15 cellular contexts compared by ENCODE assay signal in the genomic region with DNA sequence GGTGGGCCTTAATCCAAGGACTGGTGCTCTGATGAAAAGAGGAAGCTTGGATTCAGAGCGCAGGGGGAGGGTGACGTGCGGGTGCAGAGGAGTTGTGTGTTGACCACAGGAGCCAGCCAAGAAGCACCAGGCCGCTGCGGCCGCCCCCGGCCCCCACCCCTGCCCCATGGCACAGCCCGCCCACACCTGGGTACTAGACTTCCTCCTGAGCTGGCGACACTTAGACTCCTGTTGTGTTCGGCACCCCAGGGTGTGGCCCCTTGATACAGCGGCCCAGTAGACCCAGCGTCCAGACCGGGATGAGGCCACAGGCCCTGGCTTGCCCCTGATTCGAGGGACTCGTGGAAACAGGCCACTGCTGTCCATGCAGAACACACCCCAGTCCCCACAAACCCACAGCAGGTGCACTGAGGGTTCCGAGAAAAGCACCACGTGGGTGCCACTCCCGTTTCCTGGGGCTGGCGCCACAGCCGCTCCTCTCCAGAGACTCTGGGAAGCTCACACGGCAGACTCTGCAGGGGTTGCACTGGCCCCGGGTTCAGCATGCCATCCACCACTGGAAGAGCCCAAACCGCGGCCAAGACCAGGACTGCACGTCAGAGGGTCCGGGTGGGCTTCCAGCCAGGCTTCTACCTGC. TPM values are rescaled to one million over a fixed set of nuclear protein-coding genes. Genes with fewer than 3 reads are reported as not detected.
DNase-seq lines count a peak whose midpoint lies in the region; ATAC-seq, FAIRE-seq and TF ChIP-seq lines count a peak whose summit lies in the region.
"Had no signal": no experiment of that assay in that cellular context is flagged by ENCODE, and none has a peak within 500 bp of the region (broad histone marks: within the 10 kb centered on the region; RNA-seq: fewer than 3 reads in every experiment).

No MANE protein-coding gene starts in this region.

- no peak for TF ChIP-seq POLR2A in GM12892 (IDR thresholded peaks at IDR 0.05; ENCODE audit: low read depth, low read length)

- H3K27me3 Mint-ChIP-seq in activated CD4-positive, alpha-beta T cell treated with anti-CD3 and anti-CD28 coated beads for 36 hours = no peaks in the 10 kb centered on the region
- H3K27me3 Mint-ChIP-seq in T-helper 17 cell = no peaks in the 10 kb centered on the region

- peak overlapping the region; percentile 73 for H3K27ac Mint-ChIP-seq in activated CD4-positive, alpha-beta T cell treated with anti-CD3 and anti-CD28 coated beads for 36 hours
- H3K27ac Mint-ChIP-seq in T-helper 17 cell = peak overlapping the region; percentile 93
- peak overlapping the region; percentile 63 for H3K27ac Mint-ChIP-seq in stimulated activated effector memory CD8-positive, alpha-beta T cell treated with anti-CD3 and anti-CD28 coated beads, Interleukin-12 subunit alpha, Interleukin-12 subunit beta, amount 100 ng/mL, for 72 hours

- POLR2A ChIA-PET in activated CD4-positive, alpha-beta T cell treated with anti-CD3 and anti-CD28 coated beads for 36 hours (lab: Charles Lee) = interaction anchor here (0.6 kb wide), 1 partner anchor 12 kb away, joined by 3 read pairs; no protein-coding TSS in a partner anchor

- no peak for TF ChIP-seq CTCF in ascending aorta (IDR thresholded peaks at IDR 0.05)

- ATAC-seq in activated CD4-positive, alpha-beta T cell treated with anti-CD3 and anti-CD28 coated beads for 36 hours = peak; percentile 34
- peak; percentile 55 for ATAC-seq in T-helper 17 cell
- ATAC-seq in stimulated activated effector memory CD8-positive, alpha-beta T cell treated with anti-CD3 and anti-CD28 coated beads, Interleukin-12 subunit alpha, Interleukin-12 subunit beta, amount 100 ng/mL, for 72 hours = peak; percentile 18
- ATAC-seq: HCT116, left lobe of liver, Panc1 had no signal

- peak; percentile 49 for DNase-seq in activated CD4-positive, alpha-beta T cell treated with anti-CD3 and anti-CD28 coated beads for 36 hours
- no peak for DNase-seq in activated CD4-positive, alpha-beta T cell treated with anti-CD3 and anti-CD28 coated beads for 48 hours
- no peak for DNase-seq in T-helper 17 cell
- DNase-seq in effector memory CD4-positive, alpha-beta T cell = no peak
- DNase-seq in stimulated activated effector memory CD8-positive, alpha-beta T cell treated with anti-CD3 and anti-CD28 coated beads, Interleukin-12 subunit alpha, Interleukin-12 subunit beta, amount 100 ng/mL, for 72 hours (ENCODE audit: low spot score in 2 of 2) = no peak
- DNase-seq in ascending aorta (ENCODE audit: low spot score in 2 of 2) = no peak
- no peak for DNase-seq in T-helper 9 cell
- no peak for DNase-seq in GM12892 (ENCODE audit: insufficient read length)
- DNase-seq: NCI-H1105 treated with DMSO at 0.1 percent for 48 hours, retina had no signal

- no peaks in the 10 kb centered on the region for H3K9me3 ChIP-seq in T-helper 17 cell (ENCODE audit: control insufficient read depth, low read length, poor library complexity, severe bottlenecking)
- no peaks in the 10 kb centered on the region for H3K9me3 ChIP-seq in effector memory CD4-positive, alpha-beta T cell (ENCODE audit: control insufficient read depth, low read length)
- no peaks in the 10 kb centered on the region for H3K9me3 ChIP-seq in ascending aorta

- no peaks in the 10 kb centered on the region for H3K27me3 ChIP-seq in effector memory CD4-positive, alpha-beta T cell (replicated peaks; ENCODE audit: control insufficient read depth, insufficient read depth, low read length, poor library complexity, severe bottlenecking)
- H3K27me3 ChIP-seq in ascending aorta = peaks cover 5% of the 10 kb centered on the region

- no peaks in the 10 kb centered on the region for H3K9me3 Mint-ChIP-seq in activated CD4-positive, alpha-beta T cell treated with anti-CD3 and anti-CD28 coated beads for 36 hours (ENCODE audit: low read depth)
- no peaks in the 10 kb centered on the region for H3K9me3 Mint-ChIP-seq in stimulated activated effector memory CD8-positive, alpha-beta T cell treated with anti-CD3 and anti-CD28 coated beads, Interleukin-12 subunit alpha, Interleukin-12 subunit beta, amount 100 ng/mL, for 72 hours

- H3K4me1 Mint-ChIP-seq in activated CD4-positive, alpha-beta T cell treated with anti-CD3 and anti-CD28 coated beads for 36 hours = peaks cover 32% of the 10 kb centered on the region
- peaks cover 34% of the 10 kb centered on the region for H3K4me1 Mint-ChIP-seq in T-helper 17 cell
- H3K4me1 Mint-ChIP-seq in stimulated activated effector memory CD8-positive, alpha-beta T cell treated with anti-CD3 and anti-CD28 coated beads, Interleukin-12 subunit alpha, Interleukin-12 subunit beta, amount 100 ng/mL, for 72 hours = peaks cover 31% of the 10 kb centered on the region

- H3K36me3 ChIP-seq in effector memory CD4-positive, alpha-beta T cell (ENCODE audit: control insufficient read depth, insufficient read depth, low read length) = peaks cover 20% of the 10 kb centered on the region
- peaks cover 3 to 13% of the 10 kb centered on the region in 2 donors for H3K36me3 ChIP-seq in ascending aorta

- CTCF ChIA-PET in activated CD4-positive, alpha-beta T cell treated with anti-CD3 and anti-CD28 coated beads for 36 hours (lab: Charles Lee) = no interaction called here

- H3K4me3 ChIP-seq in effector memory CD4-positive, alpha-beta T cell (ENCODE audit: insufficient read depth, low read depth, low read length, poor library complexity, severe bottlenecking) = no peak overlapping the region
- H3K4me3 ChIP-seq in ascending aorta = no peak overlapping the region

- FAIRE-seq in GM12892 (lab: Jason Lieb, UNC) = no peak
- FAIRE-seq: frontal cortex had no signal

- peaks cover 48% of the 10 kb centered on the region for H3K4me1 ChIP-seq in effector memory CD4-positive, alpha-beta T cell (ENCODE audit: control insufficient read depth, insufficient read depth, low read length, poor library complexity, severe bottlenecking)
- no peaks in the 10 kb centered on the region for H3K4me1 ChIP-seq in ascending aorta

- H3K36me3 Mint-ChIP-seq in activated CD4-positive, alpha-beta T cell treated with anti-CD3 and anti-CD28 coated beads for 36 hours (ENCODE audit: low read depth) = no peaks in the 10 kb centered on the region
- H3K36me3 Mint-ChIP-seq in T-helper 17 cell (ENCODE audit: low read depth) = no peaks in the 10 kb centered on the region
- peaks cover 18% of the 10 kb centered on the region for H3K36me3 Mint-ChIP-seq in stimulated activated effector memory CD8-positive, alpha-beta T cell treated with anti-CD3 and anti-CD28 coated beads, Interleukin-12 subunit alpha, Interleukin-12 subunit beta, amount 100 ng/mL, for 72 hours

- peak overlapping the region; percentile 56 for H3K27ac ChIP-seq in effector memory CD4-positive, alpha-beta T cell (ENCODE audit: insufficient read depth, low read length, poor library complexity, severe bottlenecking)
- H3K27ac ChIP-seq in ascending aorta = no peak overlapping the region

- H3K4me3 Mint-ChIP-seq in activated CD4-positive, alpha-beta T cell treated with anti-CD3 and anti-CD28 coated beads for 36 hours = no peak overlapping the region
- peak overlapping the region; percentile 75 for H3K4me3 Mint-ChIP-seq in T-helper 17 cell
- H3K4me3 Mint-ChIP-seq in stimulated activated effector memory CD8-positive, alpha-beta T cell treated with anti-CD3 and anti-CD28 coated beads, Interleukin-12 subunit alpha, Interleukin-12 subunit beta, amount 100 ng/mL, for 72 hours = peak overlapping the region; percentile 26

- intact Hi-C loops in activated CD4-positive, alpha-beta T cell treated with anti-CD3 and anti-CD28 coated beads for 36 hours (cut with DNase I, micrococcal nuclease) = no loop called here
- intact Hi-C loops in ascending aorta (cut with DNase I) = no loop called here

RNA-seq across cellular contexts. Expression of a gene that starts 5.7 kb away (rescaled TPM):
- total RNA-seq in activated CD4-positive, alpha-beta T cell treated with anti-CD3 and anti-CD28 coated beads for 36 hours = 1 to 10 TPM; 3.6 to 4.1 TPM
- total RNA-seq in T-helper 17 cell = 10 to 100 TPM in 1 of 2 donors, 1 to 10 TPM in 1; 7.7 to 10.2 TPM
- not detected for total RNA-seq in ascending aorta
- polyA plus RNA-seq in GM12892 (2012; ENCODE audit: missing spikeins) = 1.0 TPM
- total RNA-seq: A172, frontal cortex had no signal

RNA-seq across cellular contexts. Expression of a gene that starts 14.2 kb away (rescaled TPM):
- 10 to 100 TPM; 44.0 to 49.7 TPM for total RNA-seq in activated CD4-positive, alpha-beta T cell treated with anti-CD3 and anti-CD28 coated beads for 36 hours
- total RNA-seq in T-helper 17 cell = 100 to 1,000 TPM; 235 to 398 TPM
- total RNA-seq in ascending aorta = 44.3 TPM
- 5.4 TPM for polyA plus RNA-seq in GM12892 (2012; ENCODE audit: missing spikeins)

RNA-seq across cellular contexts. Expression of a gene that starts 14.3 kb away (rescaled TPM):
- 10 to 100 TPM; 29.6 to 36.2 TPM for total RNA-seq in activated CD4-positive, alpha-beta T cell treated with anti-CD3 and anti-CD28 coated beads for 36 hours
- total RNA-seq in T-helper 17 cell (10 to 100 TPM; 22.4 to 33.6 TPM), ascending aorta (4.2 TPM)
- polyA plus RNA-seq in GM12892 (2012; ENCODE audit: missing spikeins) = 7.5 TPM

RNA-seq across cellular contexts. Expression of a gene that starts 29.2 kb away (rescaled TPM):
- 10 to 100 TPM; 62.8 to 81.1 TPM for total RNA-seq in activated CD4-positive, alpha-beta T cell treated with anti-CD3 and anti-CD28 coated beads for 36 hours
- 10 to 100 TPM; 40.4 to 72.8 TPM for total RNA-seq in T-helper 17 cell
- total RNA-seq in ascending aorta = 72.9 TPM
- polyA plus RNA-seq in GM12892 (2012; ENCODE audit: missing spikeins) = 36.6 TPM

RNA-seq across cellular contexts. Expression of a gene that starts 41.2 kb away (rescaled TPM):
- 100 to 1,000 TPM; 155 to 200 TPM for total RNA-seq in activated CD4-positive, alpha-beta T cell treated with anti-CD3 and anti-CD28 coated beads for 36 hours
- total RNA-seq in T-helper 17 cell (100 to 1,000 TPM; 346 to 383 TPM), ascending aorta (361 TPM)
- polyA plus RNA-seq in GM12892 (2012; ENCODE audit: missing spikeins) = 132 TPM
